ENCODE assay signal across 12 cellular contexts in genomic region chr18:54181856-54182612, GRCh38. TPM values are rescaled to one million over a fixed set of nuclear protein-coding genes. Genes with fewer than 3 reads are reported as not detected.
DNase-seq lines count a peak whose midpoint lies in the region; ATAC-seq, FAIRE-seq and TF ChIP-seq lines count a peak whose summit lies in the region.
"Had no signal": no experiment of that assay in that cellular context is flagged by ENCODE, and none has a peak within 500 bp of the region (broad histone marks: within the 10 kb centered on the region; RNA-seq: fewer than 3 reads in every experiment).

No MANE protein-coding gene starts in this region.

- intact Hi-C loops in transverse colon (cut with DNase I; ENCODE audit: low total_unique reads) = no loop called here

- 76 to 95% (median 95%) methylated on average over 1 of the region's 1 CpG for WGBS in small intestine, 3 donors
- WGBS in transverse colon (ENCODE audit: low coverage in 1 of 2), 2 donors = 80 to 85% methylated on average over 1 of the region's 1 CpG

- TF ChIP-seq CTCF in transverse colon (IDR thresholded peaks at IDR 0.05) = no peak

- TF ChIP-seq POLR2A in transverse colon (IDR thresholded peaks at IDR 0.05) = no peak

- FAIRE-seq in small intestine (lab: Jason Lieb, UNC) = no peak

- no peak for TF ChIP-seq EP300 in transverse colon (IDR thresholded peaks at IDR 0.05; ENCODE audit: low read depth)

- in situ Hi-C loops in transverse colon (cut with MboI; ENCODE audit: low pct_ligation_motif_present in 1 of 4, low pct_unique_long_range_greater_than_20kb in 1 of 4, low sequenced_read_pairs in 3 of 4) = no loop called here

- no peaks in the 10 kb centered on the region for H3K27me3 ChIP-seq in small intestine (ENCODE audit: control insufficient read depth in 2 of 2, insufficient read depth in 2 of 2, low read length in 2 of 2)
- no peaks in the 10 kb centered on the region for H3K27me3 ChIP-seq in transverse colon
- H3K27me3 ChIP-seq: heart left ventricle had no signal

- no peaks in the 10 kb centered on the region for H3K9me3 ChIP-seq in small intestine (ENCODE audit: control insufficient read depth, low read depth)
- H3K9me3 ChIP-seq in transverse colon = no peaks in the 10 kb centered on the region
- H3K9me3 ChIP-seq: heart left ventricle had no signal

- no peaks in the 10 kb centered on the region for H3K4me1 ChIP-seq in small intestine (ENCODE audit: control insufficient read depth in 2 of 2, insufficient read depth in 1 of 2, low read depth in 1 of 2, low read length in 1 of 2)
- peaks cover 0 to under 1% (median 0%) of the 10 kb centered on the region in 4 donors for H3K4me1 ChIP-seq in transverse colon
- H3K4me1 ChIP-seq: heart left ventricle had no signal

- H3K27ac ChIP-seq in small intestine (ENCODE audit: low read depth in 1 of 2, low read length in 1 of 2) (no peak overlapping the region), transverse colon (no peak overlapping the region)
- H3K27ac ChIP-seq: heart left ventricle had no signal

- DNase-seq in dermis blood vessel endothelial cell = peak; percentile 79
- DNase-seq in activated gamma-delta T cell treated with Interleukin-2 at 50 U/mL for 16 hours = no peak
- no peak for DNase-seq in small intestine
- DNase-seq in NCI-H2081 (lab: John Stamatoyannopoulos, UW) = no peak
- DNase-seq in transverse colon = no peak
- DNase-seq: Calu3, cerebellar nuclear complex, heart left ventricle, NCI-H446 treated with DMSO at 0.1 percent for 48 hours had no signal

- H3K4me3 ChIP-seq in small intestine (ENCODE audit: low read depth in 1 of 2, low read length in 2 of 2) = no peak overlapping the region
- no peak overlapping the region for H3K4me3 ChIP-seq in transverse colon
- H3K4me3 ChIP-seq: heart left ventricle had no signal

- ATAC-seq in GM18498 (IDR thresholded peaks at IDR 0.05; ENCODE audit: unreplicated experiment) (peak; percentile 65), GM19397 (IDR thresholded peaks at IDR 0.05; ENCODE audit: unreplicated experiment) (peak; percentile 52), HG03103 (IDR thresholded peaks at IDR 0.05; ENCODE audit: low read depth, unreplicated experiment) (peak; percentile 55)
- ATAC-seq: heart left ventricle had no signal

- peaks cover 0 to 4% of the 10 kb centered on the region in 2 donors for H3K36me3 ChIP-seq in small intestine (ENCODE audit: control insufficient read depth in 2 of 2, insufficient read depth in 2 of 2, low read length in 2 of 2)
- H3K36me3 ChIP-seq in transverse colon = peaks cover 0 to 27% (median 0%) of the 10 kb centered on the region in 4 donors

RNA-seq across cellular contexts. Expression of gene MBD2, which starts 42.4 kb away (rescaled TPM):
- total RNA-seq in dermis blood vessel endothelial cell (26.7 and 34.4 TPM in 2 replicates), transverse colon (10 to 100 TPM; 26.9 to 62.1 (median 35.9) TPM)
- 10 to 100 TPM; 24.0 to 37.6 (median 36.2) TPM for polyA plus RNA-seq in small intestine
